In the genomic region with DNA sequence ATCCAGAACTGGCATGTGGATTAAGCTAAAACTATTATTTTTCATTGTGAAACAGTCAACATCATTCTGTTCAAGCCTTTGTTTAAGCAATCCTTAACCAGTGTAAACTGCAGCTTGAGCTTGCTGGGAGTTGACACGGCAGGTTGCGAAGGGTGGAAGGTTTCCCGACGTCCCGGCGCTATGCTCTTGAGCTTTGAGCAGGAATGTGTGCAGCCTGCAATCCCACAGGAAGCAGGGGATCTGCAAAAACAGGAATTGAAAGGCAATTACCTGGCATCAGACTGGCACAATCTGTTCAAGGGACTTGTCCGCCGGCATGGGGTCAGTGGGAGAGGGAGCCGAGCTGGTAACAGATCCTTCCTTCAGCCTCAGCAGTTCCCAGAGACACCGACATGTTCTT, we compare ENCODE assay signal across 18 cellular contexts.
"Had no signal": no experiment of that assay in that cellular context is flagged by ENCODE, and none has a peak within 500 bp of the region (broad histone marks: within the 10 kb centered on the region; RNA-seq: fewer than 3 reads in every experiment).

No MANE protein-coding gene starts in this region.

- H3K4me3 ChIP-seq: body of pancreas, cardiac muscle cell, left ventricle myocardium inferior, upper lobe of left lung had no signal

- H3K27ac ChIP-seq: body of pancreas, cardiac muscle cell, foreskin keratinocyte, left ventricle myocardium inferior, upper lobe of left lung, VCaP had no signal

- H3K36me3 ChIP-seq: cardiac muscle cell, left ventricle myocardium inferior, upper lobe of left lung had no signal

- H3K27me3 ChIP-seq: body of pancreas, cardiac muscle cell, foreskin keratinocyte, upper lobe of left lung had no signal

- DNase-seq: activated CD4-positive, alpha-beta memory T cell treated with anti-CD3 and anti-CD28 coated beads, Interleukin-2, amount 10 ng/mL, durations not matched to agents 7 days and 5 days; activated CD4-positive, alpha-beta T cell treated with anti-CD3 and anti-CD28 coated beads, Interleukin-2, amount 10 ng/mL, durations not matched to agents 24 days and 14 days; activated effector memory CD4-positive, alpha-beta T cell treated with anti-CD3 and anti-CD28 coated beads, Interleukin-2, amount 50 U/mL, for 16 hours; activated naive CD4-positive, alpha-beta T cell treated with anti-CD3 and anti-CD28 coated beads, Interleukin-2, amount 10 ng/mL, durations not matched to agents 7 days and 5 days; activated T-cell treated with anti-CD3 and anti-CD28 coated beads for 4 hours; anterior cingulate cortex; body of pancreas; dermis blood vessel endothelial cell; effector memory CD4-positive, alpha-beta T cell; foreskin keratinocyte; kidney glomerular epithelial cell; left ventricle myocardium inferior; naive thymus-derived CD4-positive, alpha-beta T cell; stimulated activated CD4-positive, alpha-beta T cell treated with anti-CD3 and anti-CD28 coated beads, Interleukin-4, amount 100 ng/mL, for 4 hours; stimulated activated naive CD8-positive, alpha-beta T cell treated with anti-CD3 and anti-CD28 coated beads, Interleukin-15, Interleukin-2, amounts not matched to agents 100 U/mL and 50 U/mL, for 24 hours; upper lobe of left lung had no signal

- H3K4me1 ChIP-seq: body of pancreas, foreskin keratinocyte, left ventricle myocardium inferior, upper lobe of left lung had no signal

- H3K9me3 ChIP-seq: body of pancreas, left ventricle myocardium inferior, upper lobe of left lung had no signal
